In the genomic region with DNA sequence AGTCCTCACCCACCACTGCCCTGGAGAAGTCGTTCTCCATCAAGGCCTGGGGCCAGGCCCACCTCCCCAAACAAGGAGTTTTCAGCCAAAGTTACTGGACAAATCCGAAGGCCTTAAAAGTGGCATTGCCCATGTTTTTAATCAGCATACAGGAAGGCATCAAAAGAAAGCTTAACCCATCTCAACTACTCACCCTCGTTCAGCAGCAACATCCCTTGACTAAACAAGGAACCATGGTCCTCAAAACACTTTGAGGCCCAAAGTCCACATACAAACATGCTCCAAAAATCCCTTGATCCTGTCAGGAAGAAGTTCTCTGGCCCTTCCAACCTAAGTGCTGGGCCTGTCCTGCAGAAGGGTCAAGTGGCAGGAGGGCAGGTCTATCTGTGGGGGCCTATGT, we compare ENCODE assay signal across 9 cellular contexts.
DNase-seq lines count a peak whose midpoint lies in the region; ATAC-seq and TF ChIP-seq lines count a peak whose summit lies in the region.
"Had no signal": no experiment of that assay in that cellular context is flagged by ENCODE, and none has a peak within 500 bp of the region (broad histone marks: within the 10 kb centered on the region; RNA-seq: fewer than 3 reads in every experiment).

No MANE protein-coding gene starts in this region.

- H3K4me3 ChIP-seq in RWPE2 (ENCODE audit: severe bottlenecking) (peak overlapping the region; percentile 82), fibroblast of mammary gland (ENCODE audit: control insufficient read depth, low read depth, low read length) (peak overlapping the region; percentile 87), rectal smooth muscle tissue (ENCODE audit: low read length) (peak overlapping the region; percentile 79)

- DNase-seq in RWPE2 (ENCODE audit: low spot score) (no peak), fibroblast of mammary gland (ENCODE audit: low read depth) (no peak), UCSD-AML1 (lab: John Stamatoyannopoulos, UW; ENCODE audit: unreplicated experiment) (no peak), COLO668 (lab: John Stamatoyannopoulos, UW; ENCODE audit: unreplicated experiment) (no peak)
- no peak for DNase-seq in stimulated activated CD4-positive, alpha-beta T cell treated with anti-CD3 and anti-CD28 coated beads, Interleukin-4, amount 100 ng/mL, for 4 hours
- DNase-seq: NCI-H1694 treated with DMSO at 0.1 percent for 48 hours had no signal

- H3K9ac ChIP-seq in ES-I3 (ENCODE audit: low read depth, low read length) (peak overlapping the region; percentile 94), rectal smooth muscle tissue (ENCODE audit: low read length) (peak overlapping the region; percentile 32)

- TF ChIP-seq CTCF in RWPE2 (IDR thresholded peaks at IDR 0.05; ENCODE audit: poor library complexity, severe bottlenecking) (no peak), fibroblast of mammary gland (conservative IDR thresholded peaks at IDR 0.05; ENCODE audit: control insufficient read depth, insufficient read depth, low read depth, low read length) (no peak)

- no peaks in the 10 kb centered on the region for H3K36me3 ChIP-seq in ES-I3 (ENCODE audit: insufficient read depth, low read length)
- H3K36me3 ChIP-seq in RWPE2 (ENCODE audit: low read depth), result peaks cover 31% of the 10 kb centered on the region
- peaks cover 3% of the 10 kb centered on the region for H3K36me3 ChIP-seq in rectal smooth muscle tissue (ENCODE audit: control insufficient read depth, insufficient read depth, low read length)

- H3K4me1 ChIP-seq in ES-I3 (ENCODE audit: insufficient read depth, low read length), result peaks cover 47% of the 10 kb centered on the region
- H3K4me1 ChIP-seq in RWPE2 (ENCODE audit: insufficient read depth, poor library complexity, severe bottlenecking), result peaks cover 17% of the 10 kb centered on the region
- peaks cover 54% of the 10 kb centered on the region for H3K4me1 ChIP-seq in rectal smooth muscle tissue (ENCODE audit: control insufficient read depth, insufficient read depth, low read length)

- ATAC-seq in RWPE2 (ENCODE audit: low read depth) (no peak), HG03039 (IDR thresholded peaks at IDR 0.05; ENCODE audit: unreplicated experiment) (no peak)

- H3K27me3 ChIP-seq in RWPE2 (ENCODE audit: insufficient read depth, poor library complexity, severe bottlenecking) (no peaks in the 10 kb centered on the region), rectal smooth muscle tissue (ENCODE audit: control insufficient read depth, insufficient read depth, low read length) (no peaks in the 10 kb centered on the region)

- H3K27ac ChIP-seq in RWPE2 (ENCODE audit: poor library complexity, severe bottlenecking), result no peak overlapping the region
- H3K27ac ChIP-seq in rectal smooth muscle tissue (ENCODE audit: low read depth, low read length), result peak overlapping the region; percentile 98

- H3K9me3 ChIP-seq in ES-I3 (ENCODE audit: control insufficient read depth, insufficient read depth, low read length) (no peaks in the 10 kb centered on the region), RWPE2 (ENCODE audit: severe bottlenecking) (no peaks in the 10 kb centered on the region)
